Comparison of ENCODE assay signal across 21 cellular contexts in genomic region chr9:71704806-71705205, GRCh38.
DNase-seq lines count a peak whose midpoint lies in the region; ATAC-seq and TF ChIP-seq lines count a peak whose summit lies in the region.
"Had no signal": no experiment of that assay in that cellular context is flagged by ENCODE, and none has a peak within 500 bp of the region (broad histone marks: within the 10 kb centered on the region; RNA-seq: fewer than 3 reads in every experiment).

No MANE protein-coding gene starts in this region.

- no peaks in the 10 kb centered on the region for H3K27me3 Mint-ChIP-seq in activated T-helper 17 cell treated with anti-CD3 and anti-CD28 coated beads, Interleukin-2, amount 50 U/mL, for 72 hours
- H3K27me3 Mint-ChIP-seq in immature natural killer cell (ENCODE audit: low read depth in 3 of 3) = peaks cover 0 to 8% (median 3%) of the 10 kb centered on the region in 3 donors

- peaks cover 4% of the 10 kb centered on the region for H3K4me1 Mint-ChIP-seq in activated T-helper 17 cell treated with anti-CD3 and anti-CD28 coated beads, Interleukin-2, amount 50 U/mL, for 72 hours
- H3K4me1 Mint-ChIP-seq in immature natural killer cell = peaks cover 10 to 30% of the 10 kb centered on the region in 2 donors

- H3K4me1 ChIP-seq in heart left ventricle (peaks cover 0 to 19% (median 4%) of the 10 kb centered on the region in 12 donors), right atrium auricular region (no peaks in the 10 kb centered on the region), tibial artery (peaks cover 0 to 24% (median 4%) of the 10 kb centered on the region in 4 donors)

- DNase-seq in heart left ventricle = no peak
- DNase-seq in right atrium auricular region (ENCODE audit: low spot score) = no peak
- no peak for DNase-seq in immature natural killer cell
- no peak for DNase-seq in tibial artery
- no peak for DNase-seq in NCI-H345 treated with DMSO at 0.1 percent for 48 hours (lab: John Stamatoyannopoulos, UW; ENCODE audit: unreplicated experiment)
- no peak for DNase-seq in hepatic stellate cell (ENCODE audit: low spot score)
- DNase-seq: activated effector memory CD4-positive, alpha-beta T cell treated with anti-CD3 and anti-CD28 coated beads, Interleukin-2, amount 50 U/mL, for 16 hours; effector CD8-positive, alpha-beta T cell; head of caudate nucleus; NCI-H1105 treated with DMSO at 0.1 percent for 48 hours; NCI-H2081; NCI-H446 treated with DMSO at 0.1 percent for 48 hours; spleen; stimulated activated CD4-positive, alpha-beta T cell treated with anti-CD3 and anti-CD28 coated beads, Interleukin-4, amount 100 ng/mL, for 4 hours; substantia nigra; WERI-Rb-1 had no signal

- no peak overlapping the region for H3K4me3 ChIP-seq in heart left ventricle
- no peak overlapping the region for H3K4me3 ChIP-seq in right atrium auricular region
- no peak overlapping the region for H3K4me3 ChIP-seq in tibial artery
- H3K4me3 ChIP-seq: ascending aorta, spleen had no signal

- no peak for TF ChIP-seq POLR2A in heart left ventricle (IDR thresholded peaks at IDR 0.05)

- H3K4me3 Mint-ChIP-seq in activated T-helper 17 cell treated with anti-CD3 and anti-CD28 coated beads, Interleukin-2, amount 50 U/mL, for 72 hours = no peak overlapping the region
- H3K4me3 Mint-ChIP-seq in immature natural killer cell = no peak overlapping the region
- H3K4me3 Mint-ChIP-seq: T-helper 2 cell treated with Interferon-gamma antibody and Interleukin-4, amounts not matched to agents 5 μg/mL and 100 μg/mL, for 36 hours had no signal

- peaks cover 0 to 79% (median 29%) of the 10 kb centered on the region in 9 donors for H3K36me3 ChIP-seq in heart left ventricle
- H3K36me3 ChIP-seq in right atrium auricular region = peaks cover 28% of the 10 kb centered on the region
- peaks cover 7 to 33% (median 25%) of the 10 kb centered on the region in 3 donors for H3K36me3 ChIP-seq in tibial artery
- H3K36me3 ChIP-seq: WERI-Rb-1 had no signal

- 35 to 53% (median 44%) methylated on average over 1 of the region's 1 CpG for WGBS in heart left ventricle, 4 donors

- peaks cover 97% of the 10 kb centered on the region for H3K36me3 Mint-ChIP-seq in activated T-helper 17 cell treated with anti-CD3 and anti-CD28 coated beads, Interleukin-2, amount 50 U/mL, for 72 hours (ENCODE audit: low read depth)
- peaks cover 43 to 54% (median 48%) of the 10 kb centered on the region in 3 donors for H3K36me3 Mint-ChIP-seq in immature natural killer cell

- H3K27me3 ChIP-seq in heart left ventricle = no peaks in the 10 kb centered on the region
- no peaks in the 10 kb centered on the region for H3K27me3 ChIP-seq in right atrium auricular region
- H3K27me3 ChIP-seq in tibial artery = no peaks in the 10 kb centered on the region
- H3K27me3 ChIP-seq: ascending aorta, spleen had no signal

- H3K9me3 ChIP-seq in heart left ventricle = no peaks in the 10 kb centered on the region
- no peaks in the 10 kb centered on the region for H3K9me3 ChIP-seq in right atrium auricular region
- no peaks in the 10 kb centered on the region for H3K9me3 ChIP-seq in tibial artery
- H3K9me3 ChIP-seq: ascending aorta, spleen had no signal

- intact Hi-C loops in heart left ventricle (cut with DNase I) = loop anchor here in 2 of 10 donors (10.0 kb wide), 2 partner anchors 60 to 100 kb away; no protein-coding TSS in a partner anchor
- intact Hi-C loops in tibial artery (cut with DNase I; ENCODE audit: low total_unique reads) = no loop called here

- ATAC-seq in heart left ventricle = peak in 3 of 4 donors; percentile 51 to 76 (median 52)
- ATAC-seq in activated T-helper 17 cell treated with anti-CD3 and anti-CD28 coated beads, Interleukin-2, amount 50 U/mL, for 72 hours (replicated peaks) = no peak
- ATAC-seq: HCT116 had no signal

- no peaks in the 10 kb centered on the region for H3K9me3 Mint-ChIP-seq in activated T-helper 17 cell treated with anti-CD3 and anti-CD28 coated beads, Interleukin-2, amount 50 U/mL, for 72 hours
- no peaks in the 10 kb centered on the region for H3K9me3 Mint-ChIP-seq in immature natural killer cell
- H3K9me3 Mint-ChIP-seq: T-helper 2 cell treated with Interferon-gamma antibody and Interleukin-4, amounts not matched to agents 5 μg/mL and 100 μg/mL, for 36 hours had no signal

- peak overlapping the region; percentile 57 for H3K27ac Mint-ChIP-seq in activated T-helper 17 cell treated with anti-CD3 and anti-CD28 coated beads, Interleukin-2, amount 50 U/mL, for 72 hours
- peak overlapping the region in 4 of 6 donors; percentile 2 to 68 (median 39) for H3K27ac Mint-ChIP-seq in immature natural killer cell
- H3K27ac Mint-ChIP-seq: T-helper 2 cell treated with Interferon-gamma antibody and Interleukin-4, amounts not matched to agents 5 μg/mL and 100 μg/mL, for 36 hours had no signal

- no peak for TF ChIP-seq CTCF in heart left ventricle (IDR thresholded peaks at IDR 0.05)
- TF ChIP-seq CTCF in right atrium auricular region (IDR thresholded peaks at IDR 0.05) = no peak
- no peak for TF ChIP-seq CTCF in tibial artery (IDR thresholded peaks at IDR 0.05)

- peak overlapping the region in 6 of 12 donors; percentile 1 to 40 (median 26) for H3K27ac ChIP-seq in heart left ventricle
- H3K27ac ChIP-seq in right atrium auricular region = no peak overlapping the region
- peak overlapping the region; percentile 2 to 13 for H3K27ac ChIP-seq in tibial artery
- H3K27ac ChIP-seq: C4-2B, WERI-Rb-1 had no signal

Comparison
In these comparisons a context has a peak if more than half of its experiments do, and no peak if none do; other contexts are left out.
1. H3K27ac ChIP-seq: peak in tibial artery (2 of 2); none in right atrium auricular region (0 of 2).